Comparison of ENCODE assay signal across 8 cellular contexts in the genomic region with DNA sequence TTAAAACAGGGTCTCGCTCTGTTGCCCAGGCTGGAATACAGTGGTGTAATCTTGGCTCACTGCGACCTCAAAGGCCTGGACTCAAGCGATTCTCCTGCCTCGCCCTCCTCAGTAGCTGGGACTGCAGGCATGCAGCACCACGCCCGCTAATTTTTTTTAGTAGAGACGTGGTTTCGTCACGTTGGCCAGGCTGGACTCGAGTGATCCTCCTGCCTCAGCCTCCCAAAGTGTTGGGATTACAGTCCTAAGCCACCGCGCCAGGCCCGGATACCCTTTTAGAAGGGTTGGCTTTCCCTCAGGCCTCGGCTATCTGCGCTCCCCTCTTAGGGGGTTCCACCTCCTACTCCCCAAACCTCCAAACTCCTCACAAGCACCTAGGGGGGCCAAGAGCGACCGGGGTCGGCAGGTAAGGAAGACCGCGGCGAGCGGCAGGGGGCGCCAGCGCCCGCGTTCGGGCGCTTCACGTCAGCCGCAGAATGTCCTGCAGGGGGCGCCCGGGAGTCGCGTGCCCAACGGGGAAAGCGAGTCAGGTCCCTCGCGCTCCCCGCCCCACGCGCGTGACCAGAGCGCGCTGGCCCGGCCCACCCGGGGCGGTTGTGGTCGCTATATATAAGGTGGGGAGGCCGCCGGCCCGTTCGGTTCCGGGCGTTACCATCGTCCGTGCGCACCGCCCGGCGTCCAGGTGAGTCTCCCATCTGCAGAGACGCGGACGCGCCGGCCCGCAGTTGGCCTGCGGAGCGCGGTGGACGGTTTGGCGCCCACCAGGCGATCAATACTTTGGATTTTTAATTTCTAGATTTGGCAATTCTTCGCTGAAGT. TPM values are rescaled to one million over a fixed set of nuclear protein-coding genes. Genes with fewer than 3 reads are reported as not detected.
A peak's percentile ranks its signal among the peaks of the same experiment; 100 is the strongest.
DNase-seq lines count a peak whose midpoint lies in the region; ATAC-seq lines count a peak whose summit lies in the region.

No MANE protein-coding gene starts in this region.

- DNase-seq in Ammon's horn (ENCODE audit: low spot score) (peak; percentile 23), Kasumi-1 (lab: John Stamatoyannopoulos, UW) (peak; percentile 5 to 8), cerebellum (ENCODE audit: low spot score) (peak; percentile 10), left colon (peak; percentile 80 to 95), COR-L47 (lab: John Stamatoyannopoulos, UW) (no peak)
- DNase-seq in activated CD4-positive, CD25-positive, alpha-beta regulatory T cell treated with anti-CD3 and anti-CD28 coated beads, Interleukin-2, amount 50 U/mL, for 72 hours, result peak; percentile 94
- DNase-seq in stimulated activated CD4-positive, alpha-beta T cell treated with anti-CD3 and anti-CD28 coated beads, Interleukin-2, amount 100 ng/mL, for 48 hours, result peak; percentile 89 to 93

- intact Hi-C loops in left colon (cut with DNase I, micrococcal nuclease), result no loop called here

- peak; percentile 73 for ATAC-seq in GM19455 (IDR thresholded peaks at IDR 0.05; ENCODE audit: unreplicated experiment)
- peak; percentile 71 for ATAC-seq in left colon

RNA-seq across cellular contexts. Expression of a gene that starts 51.8 kb away (rescaled TPM):
- 93.4 TPM for total RNA-seq in cerebellum
- 10 to 100 TPM in 1 of 2 donors, 1 to 10 TPM in 1; 3.5 to 12.0 TPM for total RNA-seq in left colon
